Comparison of ENCODE assay signal across 14 cellular contexts in genomic region chr19:18426416-18426767, GRCh38. TPM values are rescaled to one million over a fixed set of nuclear protein-coding genes. Genes with fewer than 3 reads are reported as not detected.
DNase-seq lines count a peak whose midpoint lies in the region; ATAC-seq, FAIRE-seq and TF ChIP-seq lines count a peak whose summit lies in the region.
"Had no signal": no experiment of that assay in that cellular context is flagged by ENCODE, and none has a peak within 500 bp of the region (broad histone marks: within the 10 kb centered on the region; RNA-seq: fewer than 3 reads in every experiment).

No MANE protein-coding gene starts in this region.

- H3K36me3 ChIP-seq in brain microvascular endothelial cell (replicated peaks): peaks cover 5% of the 10 kb centered on the region
- peaks cover 0 to 9% of the 10 kb centered on the region in 2 donors for H3K36me3 ChIP-seq in left lung
- H3K36me3 ChIP-seq in suprapubic skin: no peaks in the 10 kb centered on the region

- peaks cover 42% of the 10 kb centered on the region for H3K4me1 Mint-ChIP-seq in HFFc6 (ENCODE audit: low read depth)

- no peak for FAIRE-seq in D721Med (lab: Jason Lieb, UNC)
- FAIRE-seq: H1 had no signal

- H3K4me3 ChIP-seq in brain microvascular endothelial cell (ENCODE audit: low read depth, low read length): no peak overlapping the region
- no peak overlapping the region for H3K4me3 ChIP-seq in left lung
- H3K4me3 ChIP-seq in suprapubic skin: no peak overlapping the region

- H3K9me3 Mint-ChIP-seq in HFFc6: no peaks in the 10 kb centered on the region
- H3K9me3 Mint-ChIP-seq: CD4-positive, alpha-beta memory T cell had no signal

- in situ Hi-C loops in brain microvascular endothelial cell (cut with HindIII; ENCODE audit: low pct_ligation_motif_present, low sequenced_read_pairs): no loop called here

- H3K27ac ChIP-seq in brain microvascular endothelial cell (peak overlapping the region; percentile 4), left lung (peak overlapping the region; percentile 19 to 48), suprapubic skin (peak overlapping the region; percentile 65)
- H3K27ac ChIP-seq: parathyroid adenoma had no signal

- no peaks in the 10 kb centered on the region; the same call in 1 of the 2 replicates for H3K27me3 Mint-ChIP-seq in HFFc6 (ENCODE audit: insufficient read depth)
- H3K27me3 Mint-ChIP-seq: CD4-positive, alpha-beta memory T cell had no signal

- no peak for TF ChIP-seq POLR2A in suprapubic skin (IDR thresholded peaks at IDR 0.05)

- DNase-seq in HFFc6 (no peak), brain microvascular endothelial cell (no peak), left lung (peak in 1 of 2 donors; percentile 67), suprapubic skin (ENCODE audit: low spot score in 2 of 2) (no peak), middle frontal gyrus (ENCODE audit: extremely low spot score, low spot score) (no peak), D721Med (ENCODE audit: insufficient read length, low spot score) (no peak)
- DNase-seq: activated naive CD4-positive, alpha-beta T cell treated with anti-CD3 and anti-CD28 coated beads, Interleukin-2, amount 50 U/mL, for 16 hours; stimulated activated CD4-positive, alpha-beta T cell treated with anti-CD3 and anti-CD28 coated beads, Interleukin-2, amount 100 ng/mL, for 24 hours had no signal

- no peak; the same call in 1 of the 2 replicates for TF ChIP-seq CTCF in HFFc6 (IDR thresholded peaks at IDR 0.05)
- peak; percentile 1 for TF ChIP-seq CTCF in brain microvascular endothelial cell (IDR thresholded peaks at IDR 0.05; ENCODE audit: low read depth, low read length, missing control alignments)
- no peak for TF ChIP-seq CTCF in left lung (IDR thresholded peaks at IDR 0.05)
- TF ChIP-seq CTCF in suprapubic skin (IDR thresholded peaks at IDR 0.05): no peak
- TF ChIP-seq CTCF in D721Med (IDR thresholded peaks at IDR 0.05; ENCODE audit: insufficient read depth, missing control alignments): no peak

- H3K4me1 ChIP-seq in left lung: peaks cover 8 to 50% of the 10 kb centered on the region in 2 donors
- peaks cover 68% of the 10 kb centered on the region for H3K4me1 ChIP-seq in suprapubic skin

- 60% methylated on average over 1 of the region's 8 CpGs for WGBS in suprapubic skin

- TF ChIP-seq EP300 in suprapubic skin (IDR thresholded peaks at IDR 0.05): no peak

- no peak for ATAC-seq in left lung
- no peak for ATAC-seq in GM21619 (IDR thresholded peaks at IDR 0.05; ENCODE audit: unreplicated experiment)

- H3K4me3 Mint-ChIP-seq in HFFc6: peak overlapping the region; percentile 63

- intact Hi-C loops in left lung (cut with DNase I): no loop called here

- peak overlapping the region; percentile 90 for H3K27ac Mint-ChIP-seq in HFFc6

- H3K27me3 ChIP-seq in brain microvascular endothelial cell (replicated peaks): no peaks in the 10 kb centered on the region
- H3K27me3 ChIP-seq in left lung: peaks cover 0 to 14% of the 10 kb centered on the region in 2 donors
- H3K27me3 ChIP-seq in suprapubic skin: no peaks in the 10 kb centered on the region

- H3K9me3 ChIP-seq in left lung: no peaks in the 10 kb centered on the region
- H3K9me3 ChIP-seq in suprapubic skin: no peaks in the 10 kb centered on the region

- H3K36me3 Mint-ChIP-seq in HFFc6 (ENCODE audit: low read depth): no peaks in the 10 kb centered on the region

RNA-seq across cellular contexts. Expression of gene SSBP4, which starts 7.2 kb away (rescaled TPM):
- total RNA-seq in HFFc6 (2021; fragmentation: NEBNext Ultra II Directional; extraction: Animal tissue kit (Norgen Biotek cat#: 25700)): 10 to 100 TPM; 76.4 to 84.3 (median 80.4) TPM
- total RNA-seq in left lung (10 to 100 TPM; 49.8 to 79.9 TPM), suprapubic skin (10 to 100 TPM; 18.1 to 30.5 (median 27.4) TPM)

RNA-seq across cellular contexts. Expression of gene ISYNA1, which starts 11.5 kb away (rescaled TPM):
- total RNA-seq in HFFc6 (2021; fragmentation: NEBNext Ultra II Directional; extraction: Animal tissue kit (Norgen Biotek cat#: 25700)): 1 to 10 TPM; 2.3 to 3.7 (median 3.2) TPM
- 10 to 100 TPM; 22.8 to 43.9 TPM for total RNA-seq in left lung
- 10 to 100 TPM in 3 of 4 donors, 1 to 10 TPM in 1; 7.9 to 27.6 (median 21.0) TPM for total RNA-seq in suprapubic skin

RNA-seq across cellular contexts. Expression of gene LRRC25, which starts 29.0 kb away (rescaled TPM):
- total RNA-seq in HFFc6 (2021; fragmentation: NEBNext Ultra II Directional; extraction: Animal tissue kit (Norgen Biotek cat#: 25700)): not detected
- total RNA-seq in left lung (10 to 100 TPM; 14.4 to 53.7 TPM), suprapubic skin (under 1 TPM in 3 of 4 donors, not detected in 1; 0.59 to 0.79 (median 0.73) TPM)
- total RNA-seq: G401, MCF 10A had no signal

RNA-seq across cellular contexts. Expression of gene GDF15, which starts 40.4 kb away (rescaled TPM):
- total RNA-seq in HFFc6 (2021; fragmentation: NEBNext Ultra II Directional; extraction: Animal tissue kit (Norgen Biotek cat#: 25700)): 10 to 100 TPM; 21.3 to 36.9 (median 24.9) TPM
- total RNA-seq in left lung (100 to 1,000 TPM in 1 of 2 donors, 10 to 100 TPM in 1; 99.0 to 180 TPM), suprapubic skin (under 1 TPM in 3 of 4 donors, not detected in 1; 0.57 to 0.89 (median 0.86) TPM)

Comparison
In these comparisons a context has a peak if more than half of its experiments do, and no peak if none do; other contexts are left out.
1. H3K27ac ChIP-seq: peak in every context shown above with its lines; median percentile 65 in suprapubic skin; 34 in left lung; 4 in brain microvascular endothelial cell.
2. RNA of gene LRRC25, which starts 29.0 kb away (total RNA-seq): 14.4 to 53.7 TPM in left lung; 0.59 to 0.79 TPM in suprapubic skin and not detected in HFFc6; every median in the first group is over 4 times any median in the second.